ENCODE assay signal across 8 cellular contexts in the genomic region with DNA sequence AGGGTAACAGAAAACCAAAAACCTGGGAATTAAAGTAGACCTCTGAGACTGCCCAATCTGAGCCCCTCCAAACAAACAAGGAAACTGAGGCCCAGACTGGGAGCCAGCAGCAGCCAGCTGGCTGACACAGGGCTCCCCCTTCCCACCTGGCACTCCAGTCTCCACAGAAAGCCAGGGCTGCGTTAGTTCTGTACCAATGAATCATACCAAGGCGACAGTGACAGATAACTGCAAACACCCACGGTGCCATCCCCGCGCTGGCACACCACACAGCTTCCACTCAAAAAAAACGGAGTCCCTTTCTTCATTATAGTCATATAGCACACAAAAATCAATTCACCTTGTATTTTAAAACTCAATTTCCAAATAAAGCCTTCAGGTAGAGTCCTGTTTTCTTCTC. TPM values are rescaled to one million over a fixed set of nuclear protein-coding genes. Genes with fewer than 3 reads are reported as not detected.
DNase-seq lines count a peak whose midpoint lies in the region; ATAC-seq and TF ChIP-seq lines count a peak whose summit lies in the region.

No MANE protein-coding gene starts in this region.

- intact Hi-C loops in heart left ventricle (cut with DNase I), result loop anchor here in 1 of 10 donors (10.0 kb wide), 1 partner anchor 222 kb away; the partner anchor contains the start of gene SCLY
- intact Hi-C loops in cardiac septum (cut with DNase I), result no loop called here
- intact Hi-C loops in MCF 10A (cut with micrococcal nuclease), result loop anchor here (2.0 kb wide), 1 partner anchor 30 kb away; no protein-coding TSS in a partner anchor

- ATAC-seq in heart left ventricle (peak in 1 of 4 donors; percentile 9), naive B cell (ENCODE audit: low read depth in 2 of 2) (no peak), GM19452 (IDR thresholded peaks at IDR 0.05; ENCODE audit: unreplicated experiment) (no peak), GM21360 (IDR thresholded peaks at IDR 0.05; ENCODE audit: unreplicated experiment) (no peak)

- TSS peak; percentile 11 for BruUV-seq in MCF 10A (replicated peaks; lab: Mats Ljungman, UMichigan)

- 62 to 72% (median 65%) methylated on average over 6 of the region's 6 CpGs for WGBS in heart left ventricle, 4 donors
- 84 to 87% methylated on average over 6 of the region's 6 CpGs for WGBS in tibial nerve, 2 donors

- H3K9me3 Mint-ChIP-seq in MCF 10A (ENCODE audit: unreplicated experiment) (no peaks in the 10 kb centered on the region), naive B cell (no peaks in the 10 kb centered on the region)

- no peak for DNase-seq in heart left ventricle
- DNase-seq in cardiac septum (ENCODE audit: low spot score), result no peak
- peak; percentile 20 for DNase-seq in MCF 10A (ENCODE audit: unreplicated experiment)
- DNase-seq in naive B cell, result no peak
- no peak for DNase-seq in tibial nerve (ENCODE audit: low spot score in 2 of 2)
- DNase-seq in NOMO-1 treated with DMSO at 0.1 percent for 48 hours (lab: John Stamatoyannopoulos, UW; ENCODE audit: unreplicated experiment), result no peak

- POLR2A ChIA-PET in MCF 10A (lab: Yijun Ruan, JAX), result interaction anchor here (0.6 to 8.9 kb wide), 19 partner anchors 11 to 1196 kb away, joined by 3 to 139 read pairs (median 3); partner anchors contain the start of genes HES6 and TRAF3IP1

- H3K4me1 Mint-ChIP-seq in MCF 10A (ENCODE audit: insufficient read depth, unreplicated experiment) (peaks cover 58% of the 10 kb centered on the region), naive B cell (peaks cover 43 to 64% (median 50%) of the 10 kb centered on the region in 3 donors)

- H3K4me3 Mint-ChIP-seq in MCF 10A (ENCODE audit: unreplicated experiment) (peak overlapping the region; percentile 74), naive B cell (peak overlapping the region; percentile 78 to 97 (median 90))

- H3K9me3 ChIP-seq in heart left ventricle (no peaks in the 10 kb centered on the region), tibial nerve (no peaks in the 10 kb centered on the region)

- TF ChIP-seq POLR2A in heart left ventricle (IDR thresholded peaks at IDR 0.05) (no peak), tibial nerve (IDR thresholded peaks at IDR 0.05) (no peak)

- no peak for TF ChIP-seq EP300 in tibial nerve (IDR thresholded peaks at IDR 0.05)

- H3K27me3 ChIP-seq in heart left ventricle (no peaks in the 10 kb centered on the region), tibial nerve (no peaks in the 10 kb centered on the region)

- H3K27ac ChIP-seq in heart left ventricle (peak overlapping the region; percentile 50 to 98 (median 88)), tibial nerve (peak overlapping the region; percentile 86 to 97 (median 94))

- no peaks in the 10 kb centered on the region for H3K36me3 ChIP-seq in heart left ventricle
- no peaks in the 10 kb centered on the region for H3K36me3 ChIP-seq in tibial nerve

- H3K4me3 ChIP-seq in heart left ventricle, result peak overlapping the region in 10 of 12 donors; percentile 55 to 99 (median 92)
- H3K4me3 ChIP-seq in tibial nerve, result peak overlapping the region in 2 of 4 donors; percentile 86 to 97

- peaks cover 12% of the 10 kb centered on the region for H3K36me3 Mint-ChIP-seq in MCF 10A (ENCODE audit: insufficient read depth, unreplicated experiment)
- H3K36me3 Mint-ChIP-seq in naive B cell, result no peaks in the 10 kb centered on the region

- H3K27me3 Mint-ChIP-seq in MCF 10A (ENCODE audit: insufficient read depth, unreplicated experiment) (no peaks in the 10 kb centered on the region), naive B cell (no peaks in the 10 kb centered on the region)

- TF ChIP-seq CTCF in heart left ventricle (IDR thresholded peaks at IDR 0.05) (no peak), MCF 10A (IDR thresholded peaks at IDR 0.05; ENCODE audit: unreplicated experiment) (no peak), tibial nerve (IDR thresholded peaks at IDR 0.05) (no peak)

- CTCF ChIA-PET in MCF 10A (lab: Yijun Ruan, JAX), result interaction anchor here (1.1 to 3.8 kb wide), 5 partner anchors 19 to 41 kb away, joined by 4 to 14 read pairs (median 5); no protein-coding TSS in a partner anchor

- peaks cover 4 to 75% (median 50%) of the 10 kb centered on the region in 12 donors for H3K4me1 ChIP-seq in heart left ventricle
- H3K4me1 ChIP-seq in tibial nerve, result peaks cover 0 to 76% (median 35%) of the 10 kb centered on the region in 4 donors

- H3K27ac Mint-ChIP-seq in MCF 10A (ENCODE audit: low read depth, unreplicated experiment) (peak overlapping the region; percentile 99), naive B cell (peak overlapping the region in 5 of 6 donors; percentile 77 to 96 (median 81))

RNA-seq across cellular contexts. Expression of gene PER2, which starts 1.4 kb away (rescaled TPM):
- total RNA-seq in heart left ventricle (10 to 100 TPM in 2 of 9 donors, 1 to 10 TPM in 7; 1.6 to 17.1 (median 5.4) TPM), cardiac septum (13.0 TPM), MCF 10A (2022) (8.9 and 13.8 TPM in 2 replicates), tibial nerve (10 to 100 TPM in 2 of 4 donors, 1 to 10 TPM in 2; 8.2 to 18.6 (median 9.8) TPM)
- polyA plus RNA-seq in heart left ventricle (1 to 10 TPM; 2.2 TPM), naive B cell (ENCODE audit: low read depth in 6 of 6) (10 to 100 TPM in 1 of 6 donors, 1 to 10 TPM in 5; 3.5 to 11.7 (median 4.5) TPM)

RNA-seq across cellular contexts. Expression of gene TRAF3IP1, which starts 33.3 kb away (rescaled TPM):
- total RNA-seq in heart left ventricle, result 10 to 100 TPM in 7 of 9 donors, 1 to 10 TPM in 2; 3.8 to 20.3 (median 13.8) TPM
- 1 to 10 TPM; 6.3 to 7.8 TPM for polyA plus RNA-seq in heart left ventricle
- 16.3 TPM for total RNA-seq in cardiac septum
- total RNA-seq in MCF 10A (2022), result 19.1 and 30.1 TPM in 2 replicates
- 1 to 10 TPM; 2.8 to 5.4 (median 3.5) TPM for polyA plus RNA-seq in naive B cell (ENCODE audit: low read depth in 6 of 6)
- total RNA-seq in tibial nerve, result 10 to 100 TPM; 11.6 to 17.4 (median 15.7) TPM

RNA-seq across cellular contexts. Expression of gene HES6, which starts 47.1 kb away (rescaled TPM):
- total RNA-seq in heart left ventricle, result 1 to 10 TPM in 8 of 9 donors, under 1 TPM in 1; 0.45 to 5.9 (median 2.5) TPM
- polyA plus RNA-seq in heart left ventricle, result 1 to 10 TPM; 3.7 to 9.1 TPM
- 2.7 TPM for total RNA-seq in cardiac septum
- total RNA-seq in MCF 10A (2022), result 16.8 and 19.7 TPM in 2 replicates
- polyA plus RNA-seq in naive B cell (ENCODE audit: low read depth in 6 of 6), result 1 to 10 TPM; 2.5 to 6.9 (median 3.9) TPM
- 10 to 100 TPM in 2 of 4 donors, 1 to 10 TPM in 2; 4.4 to 18.6 (median 12.4) TPM for total RNA-seq in tibial nerve
